ENCODE assay signal across 7 cellular contexts in genomic region chr19:1247747-1248453, GRCh38. TPM values are rescaled to one million over a fixed set of nuclear protein-coding genes. Genes with fewer than 3 reads are reported as not detected.
DNase-seq lines count a peak whose midpoint lies in the region; ATAC-seq and TF ChIP-seq lines count a peak whose summit lies in the region.

No MANE protein-coding gene starts in this region.

- H3K27me3 ChIP-seq in muscle layer of colon (ENCODE audit: control insufficient read depth in 1 of 2, insufficient read depth in 2 of 2, low read length in 2 of 2): no peaks in the 10 kb centered on the region
- H3K27me3 ChIP-seq in transverse colon: no peaks in the 10 kb centered on the region

- peak; percentile 1 for ATAC-seq in GM19328 (IDR thresholded peaks at IDR 0.05; ENCODE audit: unreplicated experiment)
- no peak for ATAC-seq in GM18519 (IDR thresholded peaks at IDR 0.05; ENCODE audit: low FRiP score, unreplicated experiment)

- peaks cover 16% of the 10 kb centered on the region for H3K36me3 Mint-ChIP-seq in activated CD4-positive, alpha-beta memory T cell treated with anti-CD3 and anti-CD28 coated beads for 36 hours
- peaks cover 5% of the 10 kb centered on the region for H3K36me3 Mint-ChIP-seq in endothelial cell (ENCODE audit: low read depth, unreplicated experiment)

- H3K4me1 Mint-ChIP-seq in activated CD4-positive, alpha-beta memory T cell treated with anti-CD3 and anti-CD28 coated beads for 36 hours (ENCODE audit: low read depth): peaks cover 13% of the 10 kb centered on the region
- peaks cover 2% of the 10 kb centered on the region for H3K4me1 Mint-ChIP-seq in endothelial cell (ENCODE audit: unreplicated experiment)

- H3K36me3 ChIP-seq in muscle layer of colon (ENCODE audit: insufficient read depth, low read length) (peaks cover 4% of the 10 kb centered on the region), transverse colon (no peaks in the 10 kb centered on the region)

- peak; percentile 91 for DNase-seq in LHCN-M2 (ENCODE audit: low read depth)
- DNase-seq in activated CD4-positive, alpha-beta memory T cell treated with anti-CD3 and anti-CD28 coated beads for 36 hours: peak; percentile 76
- DNase-seq in endothelial cell (ENCODE audit: low spot score): peak; percentile 66
- DNase-seq in transverse colon: peak; percentile 82

- peak overlapping the region; percentile 84 for H3K27ac Mint-ChIP-seq in activated CD4-positive, alpha-beta memory T cell treated with anti-CD3 and anti-CD28 coated beads for 36 hours
- H3K27ac Mint-ChIP-seq in endothelial cell (ENCODE audit: unreplicated experiment): no peak overlapping the region

- TF ChIP-seq POLR2A in transverse colon (IDR thresholded peaks at IDR 0.05): no peak

- POLR2A ChIA-PET in activated CD4-positive, alpha-beta memory T cell treated with anti-CD3 and anti-CD28 coated beads for 36 hours (lab: Charles Lee): interaction anchor here (1.3 kb wide), 1 partner anchor 12 kb away, joined by 3 read pairs; no protein-coding TSS in a partner anchor

- H3K9me3 ChIP-seq in muscle layer of colon (ENCODE audit: low read length): no peaks in the 10 kb centered on the region
- no peaks in the 10 kb centered on the region for H3K9me3 ChIP-seq in transverse colon

- 10 to 19% methylated on average over 6 to 23 of the region's 35 CpGs for WGBS in transverse colon (ENCODE audit: low coverage in 1 of 2), 2 donors

- H3K4me1 ChIP-seq in muscle layer of colon (ENCODE audit: insufficient read depth, low read length) (peaks cover 44% of the 10 kb centered on the region), transverse colon (peaks cover 44 to 64% (median 61%) of the 10 kb centered on the region in 4 donors)

- in situ Hi-C loops in transverse colon (cut with MboI; ENCODE audit: low pct_ligation_motif_present in 1 of 4, low pct_unique_long_range_greater_than_20kb in 1 of 4, low sequenced_read_pairs in 3 of 4): no loop called here

- TF ChIP-seq CTCF in endothelial cell (IDR thresholded peaks at IDR 0.05; ENCODE audit: unreplicated experiment): no peak
- peak in 4 of 5 experiments; percentile 33 to 38 (median 34) for TF ChIP-seq CTCF in transverse colon (IDR thresholded peaks at IDR 0.05)

- H3K4me3 ChIP-seq in muscle layer of colon (ENCODE audit: low read depth in 1 of 2, low read length in 2 of 2) (peak overlapping the region in 1 of 2 donors; percentile 63), transverse colon (peak overlapping the region; percentile 66 to 91 (median 77))

- intact Hi-C loops in activated CD4-positive, alpha-beta memory T cell treated with anti-CD3 and anti-CD28 coated beads for 36 hours (cut with micrococcal nuclease): loop anchor here (2.0 kb wide), 2 partner anchors 159 to 451 kb away; partner anchors contain the start of genes DAZAP1 and PTBP1
- intact Hi-C loops in transverse colon (cut with DNase I; ENCODE audit: low total_unique reads): loop anchor here (10.0 kb wide), 2 partner anchors 143 to 223 kb away; partner anchors contain the start of genes CNN2, GPX4, RNU6-2 and TMEM259

- CTCF ChIA-PET in activated CD4-positive, alpha-beta memory T cell treated with anti-CD3 and anti-CD28 coated beads for 36 hours (lab: Charles Lee): interaction anchor here (8.1 kb wide), 1 partner anchor 13 kb away, joined by 649 read pairs; the partner anchor contains the start of gene CIRBP

- H3K27ac ChIP-seq in muscle layer of colon (ENCODE audit: low read depth, low read length) (peak overlapping the region; percentile 99), transverse colon (peak overlapping the region; percentile 98 to 99 (median 98))

- H3K4me3 Mint-ChIP-seq in activated CD4-positive, alpha-beta memory T cell treated with anti-CD3 and anti-CD28 coated beads for 36 hours: peak overlapping the region; percentile 74
- peak overlapping the region; percentile 47 for H3K4me3 Mint-ChIP-seq in endothelial cell (ENCODE audit: unreplicated experiment)

- H3K9me3 Mint-ChIP-seq in activated CD4-positive, alpha-beta memory T cell treated with anti-CD3 and anti-CD28 coated beads for 36 hours: no peaks in the 10 kb centered on the region
- no peaks in the 10 kb centered on the region for H3K9me3 Mint-ChIP-seq in endothelial cell (ENCODE audit: unreplicated experiment)

- peak overlapping the region; percentile 33 for H3K9ac ChIP-seq in muscle layer of colon (ENCODE audit: low read length)

- H3K27me3 Mint-ChIP-seq in activated CD4-positive, alpha-beta memory T cell treated with anti-CD3 and anti-CD28 coated beads for 36 hours: no peaks in the 10 kb centered on the region
- peaks cover 16% of the 10 kb centered on the region for H3K27me3 Mint-ChIP-seq in endothelial cell (ENCODE audit: unreplicated experiment)

- TF ChIP-seq EP300 in transverse colon (IDR thresholded peaks at IDR 0.05; ENCODE audit: low read depth): peak; percentile 41

RNA-seq across cellular contexts. Expression of gene MIDN, which starts 0.5 kb away (rescaled TPM):
- total RNA-seq in LHCN-M2 (2014; rRNA removed) (12.6 and 15.6 TPM in 2 replicates), endothelial cell (ENCODE audit: unreplicated experiment) (204 TPM), transverse colon (100 to 1,000 TPM in 3 of 4 donors, 10 to 100 TPM in 1; 89.4 to 379 (median 116) TPM)
- polyA plus RNA-seq in LHCN-M2 (2012): 25.7 TPM
- 10 to 100 TPM; 54.1 to 54.6 TPM for total RNA-seq in activated CD4-positive, alpha-beta memory T cell treated with anti-CD3 and anti-CD28 coated beads for 36 hours

RNA-seq across cellular contexts. Expression of gene ATP5F1D, which starts 6.3 kb away (rescaled TPM):
- total RNA-seq in LHCN-M2 (2014; rRNA removed) (51.3 and 64.1 TPM in 2 replicates), endothelial cell (ENCODE audit: unreplicated experiment) (175 TPM), transverse colon (100 to 1,000 TPM; 157 to 650 (median 240) TPM)
- polyA plus RNA-seq in LHCN-M2 (2012): 246 TPM
- total RNA-seq in activated CD4-positive, alpha-beta memory T cell treated with anti-CD3 and anti-CD28 coated beads for 36 hours: 100 to 1,000 TPM; 178 to 192 TPM

RNA-seq across cellular contexts. Expression of gene CBARP, which starts 10.1 kb away (rescaled TPM):
- total RNA-seq in LHCN-M2 (2014; rRNA removed) (4.6 and 4.7 TPM in 2 replicates), endothelial cell (ENCODE audit: unreplicated experiment) (10.4 TPM), transverse colon (1 to 10 TPM in 1 of 4 donors, under 1 TPM in 2, not detected in 1; 0.32 to 5.2 (median 0.68) TPM)
- polyA plus RNA-seq in LHCN-M2 (2012): 3.7 TPM
- total RNA-seq in activated CD4-positive, alpha-beta memory T cell treated with anti-CD3 and anti-CD28 coated beads for 36 hours: 1 to 10 TPM; 1.3 to 2.1 TPM

RNA-seq across cellular contexts. Expression of gene CIRBP, which starts 21.2 kb away (rescaled TPM):
- total RNA-seq in LHCN-M2 (2014; rRNA removed) (253 and 293 TPM in 2 replicates), endothelial cell (ENCODE audit: unreplicated experiment) (315 TPM), transverse colon (100 to 1,000 TPM; 431 to 488 (median 460) TPM)
- 248 TPM for polyA plus RNA-seq in LHCN-M2 (2012)
- total RNA-seq in activated CD4-positive, alpha-beta memory T cell treated with anti-CD3 and anti-CD28 coated beads for 36 hours: 100 to 1,000 TPM; 171 to 173 TPM

RNA-seq across cellular contexts. Expression of gene FAM174C, which starts 27.4 kb away (rescaled TPM):
- total RNA-seq in LHCN-M2 (2014; rRNA removed): 51.8 and 64.4 TPM in 2 replicates
- 71.4 TPM for polyA plus RNA-seq in LHCN-M2 (2012)
- 10 to 100 TPM; 74.8 to 76.1 TPM for total RNA-seq in activated CD4-positive, alpha-beta memory T cell treated with anti-CD3 and anti-CD28 coated beads for 36 hours
- 22.7 TPM for total RNA-seq in endothelial cell (ENCODE audit: unreplicated experiment)
- 100 to 1,000 TPM in 2 of 4 donors, 10 to 100 TPM in 2; 72.5 to 116 (median 99.0) TPM for total RNA-seq in transverse colon
